8 cellular contexts compared by ENCODE assay signal in genomic region chr11:63023851-63024648, GRCh38. TPM values are rescaled to one million over a fixed set of nuclear protein-coding genes. Genes with fewer than 3 reads are reported as not detected.
A peak's percentile ranks its signal among the peaks of the same experiment; 100 is the strongest.
DNase-seq lines count a peak whose midpoint lies in the region; ATAC-seq and TF ChIP-seq lines count a peak whose summit lies in the region.

No MANE protein-coding gene starts in this region.

- H3K27ac ChIP-seq in Peyer's patch, result no peak overlapping the region

- peaks cover 4% of the 10 kb centered on the region for H3K4me1 Mint-ChIP-seq in activated T-cell treated with anti-CD3 and anti-CD28 coated beads, Interleukin-2, amount 50 U/mL, for 24 hours (ENCODE audit: low read depth)
- H3K4me1 Mint-ChIP-seq in nephron, result peaks cover 20% of the 10 kb centered on the region

- H3K36me3 Mint-ChIP-seq in activated T-cell treated with anti-CD3 and anti-CD28 coated beads, Interleukin-2, amount 50 U/mL, for 24 hours (ENCODE audit: low read depth), result no peaks in the 10 kb centered on the region
- H3K36me3 Mint-ChIP-seq in nephron (ENCODE audit: low read depth), result no peaks in the 10 kb centered on the region

- no peak for ATAC-seq in HG03439 (IDR thresholded peaks at IDR 0.05; ENCODE audit: unreplicated experiment)

- H3K27ac Mint-ChIP-seq in activated T-cell treated with anti-CD3 and anti-CD28 coated beads, Interleukin-2, amount 50 U/mL, for 24 hours, result no peak overlapping the region
- peak overlapping the region in 1 of 3 experiments; percentile 32 for H3K27ac Mint-ChIP-seq in nephron

- H3K4me3 Mint-ChIP-seq in activated T-cell treated with anti-CD3 and anti-CD28 coated beads, Interleukin-2, amount 50 U/mL, for 24 hours, result no peak overlapping the region
- peak overlapping the region in 2 of 3 experiments; percentile 0 to 17 for H3K4me3 Mint-ChIP-seq in nephron

- peaks cover 17% of the 10 kb centered on the region for H3K27me3 Mint-ChIP-seq in activated T-cell treated with anti-CD3 and anti-CD28 coated beads, Interleukin-2, amount 50 U/mL, for 24 hours
- H3K27me3 Mint-ChIP-seq in nephron (ENCODE audit: low read depth), result peaks cover 9% of the 10 kb centered on the region

- H3K27me3 ChIP-seq in Peyer's patch, result no peaks in the 10 kb centered on the region

- no peak for TF ChIP-seq POLR2A in Peyer's patch (IDR thresholded peaks at IDR 0.05)

- no peak overlapping the region for H3K4me3 ChIP-seq in Peyer's patch

- TF ChIP-seq CTCF in Peyer's patch (IDR thresholded peaks at IDR 0.05), result peak; percentile 97 to 99 (median 99)
- TF ChIP-seq CTCF in nephron (IDR thresholded peaks at IDR 0.05; ENCODE audit: unreplicated experiment in 3 of 3), result peak; percentile 99 to 100 (median 100)

- H3K4me1 ChIP-seq in Peyer's patch, result peaks cover 0 to 6% (median 0%) of the 10 kb centered on the region in 4 donors

- no peaks in the 10 kb centered on the region for H3K9me3 ChIP-seq in Peyer's patch

- no peaks in the 10 kb centered on the region for H3K9me3 Mint-ChIP-seq in activated T-cell treated with anti-CD3 and anti-CD28 coated beads, Interleukin-2, amount 50 U/mL, for 24 hours
- peaks cover 5% of the 10 kb centered on the region for H3K9me3 Mint-ChIP-seq in nephron

- no peaks in the 10 kb centered on the region for H3K36me3 ChIP-seq in Peyer's patch

- DNase-seq in ELR (ENCODE audit: low read depth) (peak; percentile 77), HuH-7 (ENCODE audit: low spot score) (peak; percentile 74), Peyer's patch (peak; percentile 84 to 94 (median 85)), fibroblast of gingiva (ENCODE audit: low read depth) (peak; percentile 50)
- DNase-seq in activated T-cell treated with anti-CD3 and anti-CD28 coated beads, Interleukin-2, amount 50 U/mL, for 24 hours, result peak; percentile 91
- DNase-seq in stimulated activated naive CD4-positive, alpha-beta T cell (lab: John Stamatoyannopoulos, UW), result peak; percentile 47 to 83 (median 72)

RNA-seq across cellular contexts. Expression of gene SLC22A8, which starts 8.4 kb away (rescaled TPM):
- not detected for total RNA-seq in Peyer's patch

RNA-seq across cellular contexts. Expression of gene SLC22A6, which starts 39.3 kb away (rescaled TPM):
- not detected for total RNA-seq in Peyer's patch
